8 cellular contexts compared by ENCODE assay signal in the genomic region with DNA sequence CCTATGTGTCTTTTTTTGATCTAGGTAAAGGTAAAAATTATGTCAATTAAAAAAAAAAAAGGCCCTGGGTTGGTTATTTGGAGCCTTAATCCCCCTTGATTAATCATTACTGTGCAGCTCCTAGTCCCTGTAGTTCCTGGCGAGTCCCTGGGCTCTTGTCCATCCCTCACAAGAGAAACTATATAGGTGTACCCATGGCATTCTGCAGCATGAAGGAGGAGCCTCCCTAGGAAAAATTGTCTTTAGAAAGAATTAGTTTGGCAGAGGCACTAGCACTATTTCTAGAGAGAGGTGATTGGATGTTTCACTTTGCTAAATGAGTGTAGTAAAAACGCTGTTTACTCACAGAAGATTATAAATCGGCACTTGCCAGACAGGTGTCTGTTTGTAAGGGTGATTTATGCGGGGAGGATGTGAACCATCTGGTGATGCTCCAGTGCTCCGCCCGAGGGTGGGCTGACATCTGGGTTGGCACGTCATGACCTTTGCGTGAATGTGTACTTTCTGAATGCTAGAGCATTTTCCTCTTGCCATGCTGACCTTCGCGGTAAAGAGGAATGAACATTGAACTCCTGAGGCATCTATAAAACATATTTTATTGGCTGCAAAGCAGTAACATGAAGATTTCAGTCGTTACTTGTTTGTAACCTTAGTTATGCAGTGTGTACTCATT. TPM values are rescaled to one million over a fixed set of nuclear protein-coding genes. Genes with fewer than 3 reads are reported as not detected.
DNase-seq lines count a peak whose midpoint lies in the region; ATAC-seq and TF ChIP-seq lines count a peak whose summit lies in the region.

No MANE protein-coding gene starts in this region.

- H3K27me3 Mint-ChIP-seq in T-helper 17 cell (no peaks in the 10 kb centered on the region), neural progenitor cell (ENCODE audit: insufficient read depth, low read depth) (no peaks in the 10 kb centered on the region)

- H2AFZ ChIP-seq in neural progenitor cell (replicated peaks), result no peak overlapping the region

- H3K9me3 ChIP-seq in BE2C (no peaks in the 10 kb centered on the region), T-helper 17 cell (ENCODE audit: control insufficient read depth, low read length, poor library complexity, severe bottlenecking) (no peaks in the 10 kb centered on the region), mucosa of stomach (ENCODE audit: control insufficient read depth, low read length) (no peaks in the 10 kb centered on the region), neural progenitor cell (ENCODE audit: low read depth) (peaks cover 15% of the 10 kb centered on the region)

- no peaks in the 10 kb centered on the region for H3K27me3 ChIP-seq in BE2C
- no peaks in the 10 kb centered on the region for H3K27me3 ChIP-seq in mucosa of stomach (ENCODE audit: control insufficient read depth, insufficient read depth, low read length)
- no peaks in the 10 kb centered on the region for H3K27me3 ChIP-seq in neural progenitor cell

- peak overlapping the region; percentile 96 for H3K27ac Mint-ChIP-seq in T-helper 17 cell
- no peak overlapping the region for H3K27ac Mint-ChIP-seq in neural progenitor cell

- H3K36me3 ChIP-seq in BE2C (no peaks in the 10 kb centered on the region), mucosa of stomach (ENCODE audit: control insufficient read depth, insufficient read depth, low read length) (no peaks in the 10 kb centered on the region), neural progenitor cell (peaks cover 5% of the 10 kb centered on the region)

- H3K4me3 ChIP-seq in BE2C (ENCODE audit: low read depth, low read length) (peak overlapping the region; percentile 6; the same call in 1 of the 2 replicates), mucosa of stomach (ENCODE audit: low read length) (no peak overlapping the region), neural progenitor cell (no peak overlapping the region)

- no peaks in the 10 kb centered on the region for H3F3A ChIP-seq in neural progenitor cell (ENCODE audit: low read depth)

- ATAC-seq in GM18867 (IDR thresholded peaks at IDR 0.05; ENCODE audit: unreplicated experiment), result peak; percentile 67
- peak; percentile 64 for ATAC-seq in HG03095 (IDR thresholded peaks at IDR 0.05; ENCODE audit: unreplicated experiment)
- peak; percentile 54 for ATAC-seq in T-helper 17 cell
- ATAC-seq in HG03439 (IDR thresholded peaks at IDR 0.05; ENCODE audit: unreplicated experiment), result no peak

- peaks cover 98% of the 10 kb centered on the region for H3K79me2 ChIP-seq in neural progenitor cell (ENCODE audit: low read depth)

- no peak overlapping the region for H3K4me2 ChIP-seq in neural progenitor cell

- peak overlapping the region; percentile 15 for H3K4me3 Mint-ChIP-seq in T-helper 17 cell
- no peak overlapping the region for H3K4me3 Mint-ChIP-seq in neural progenitor cell

- H3K36me3 Mint-ChIP-seq in T-helper 17 cell (ENCODE audit: low read depth) (peaks cover 2% of the 10 kb centered on the region), neural progenitor cell (no peaks in the 10 kb centered on the region)

- H3K9me3 Mint-ChIP-seq in neural progenitor cell, result no peaks in the 10 kb centered on the region

- H3K27ac ChIP-seq in neural progenitor cell, result no peak overlapping the region

- H3K4me1 ChIP-seq in BE2C (no peaks in the 10 kb centered on the region; the same call in 1 of the 2 replicates), mucosa of stomach (ENCODE audit: control insufficient read depth, insufficient read depth, low read length) (peaks cover 46% of the 10 kb centered on the region), neural progenitor cell (peaks cover 11% of the 10 kb centered on the region)

- H3K4me1 Mint-ChIP-seq in T-helper 17 cell (peaks cover 69% of the 10 kb centered on the region), neural progenitor cell (no peaks in the 10 kb centered on the region)

- DNase-seq in BE2C (peak; percentile 39), T-helper 17 cell (no peak), inferior parietal cortex (ENCODE audit: extremely low spot score) (no peak), neural progenitor cell (ENCODE audit: low spot score) (no peak)

- no peaks in the 10 kb centered on the region for H4K20me1 ChIP-seq in neural progenitor cell (ENCODE audit: low read depth)

- TF ChIP-seq CTCF in BE2C (IDR thresholded peaks at IDR 0.05; ENCODE audit: low read depth, low read length), result no peak
- TF ChIP-seq CTCF in neural progenitor cell (IDR thresholded peaks at IDR 0.05), result no peak

- H3K9ac ChIP-seq in mucosa of stomach (ENCODE audit: low read length) (peak overlapping the region; percentile 45), neural progenitor cell (no peak overlapping the region)

RNA-seq across cellular contexts. Expression of a gene that starts 12.6 kb away (rescaled TPM):
- 0.34 TPM for polyA plus RNA-seq in BE2C (2012; ENCODE audit: insufficient read depth, insufficient read length, low read depth)
- total RNA-seq in T-helper 17 cell (10 to 100 TPM; 53.5 to 55.3 TPM), neural progenitor cell (ENCODE audit: low replicate concordance) (23.7 and 26.4 TPM in 2 replicates)
